In the genomic region with DNA sequence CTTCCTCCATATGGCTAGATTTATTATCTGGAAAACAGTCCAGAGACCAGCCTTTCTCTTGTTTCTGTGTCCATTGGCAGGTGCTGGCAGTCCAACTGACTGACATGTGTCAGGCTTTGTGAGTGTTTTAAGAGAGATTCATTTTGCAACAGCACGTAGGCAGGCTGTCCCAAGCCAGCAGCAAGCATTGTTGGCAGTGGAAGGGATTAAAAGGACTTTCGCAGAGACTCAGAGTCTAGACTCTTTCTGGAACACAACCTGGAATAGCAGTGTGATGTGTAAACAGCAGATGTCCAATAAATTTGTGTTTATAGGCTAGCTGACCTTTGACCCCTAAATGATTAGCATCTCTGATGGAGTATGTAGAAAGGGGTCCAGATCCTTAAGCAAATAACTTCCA, we compare ENCODE assay signal across 1 cellular context.
TF ChIP-seq lines count a peak whose summit lies in the region.

No MANE protein-coding gene starts in this region.

TF ChIP-seq in liver, 16 proteins besides CTCF, POLR2A, EP300 and RAD21 (continued from another document):
- TF ChIP-seq, protein P1, sequence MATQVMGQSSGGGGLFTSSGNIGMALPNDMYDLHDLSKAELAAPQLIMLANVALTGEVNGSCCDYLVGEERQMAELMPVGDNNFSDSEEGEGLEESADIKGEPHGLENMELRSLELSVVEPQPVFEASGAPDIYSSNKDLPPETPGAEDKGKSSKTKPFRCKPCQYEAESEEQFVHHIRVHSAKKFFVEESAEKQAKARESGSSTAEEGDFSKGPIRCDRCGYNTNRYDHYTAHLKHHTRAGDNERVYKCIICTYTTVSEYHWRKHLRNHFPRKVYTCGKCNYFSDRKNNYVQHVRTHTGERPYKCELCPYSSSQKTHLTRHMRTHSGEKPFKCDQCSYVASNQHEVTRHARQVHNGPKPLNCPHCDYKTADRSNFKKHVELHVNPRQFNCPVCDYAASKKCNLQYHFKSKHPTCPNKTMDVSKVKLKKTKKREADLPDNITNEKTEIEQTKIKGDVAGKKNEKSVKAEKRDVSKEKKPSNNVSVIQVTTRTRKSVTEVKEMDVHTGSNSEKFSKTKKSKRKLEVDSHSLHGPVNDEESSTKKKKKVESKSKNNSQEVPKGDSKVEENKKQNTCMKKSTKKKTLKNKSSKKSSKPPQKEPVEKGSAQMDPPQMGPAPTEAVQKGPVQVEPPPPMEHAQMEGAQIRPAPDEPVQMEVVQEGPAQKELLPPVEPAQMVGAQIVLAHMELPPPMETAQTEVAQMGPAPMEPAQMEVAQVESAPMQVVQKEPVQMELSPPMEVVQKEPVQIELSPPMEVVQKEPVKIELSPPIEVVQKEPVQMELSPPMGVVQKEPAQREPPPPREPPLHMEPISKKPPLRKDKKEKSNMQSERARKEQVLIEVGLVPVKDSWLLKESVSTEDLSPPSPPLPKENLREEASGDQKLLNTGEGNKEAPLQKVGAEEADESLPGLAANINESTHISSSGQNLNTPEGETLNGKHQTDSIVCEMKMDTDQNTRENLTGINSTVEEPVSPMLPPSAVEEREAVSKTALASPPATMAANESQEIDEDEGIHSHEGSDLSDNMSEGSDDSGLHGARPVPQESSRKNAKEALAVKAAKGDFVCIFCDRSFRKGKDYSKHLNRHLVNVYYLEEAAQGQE (IDR thresholded peaks at IDR 0.05), result no peak
- TF ChIP-seq FOXA2 (IDR thresholded peaks at IDR 0.05) (peak; percentile 53), RXRA (IDR thresholded peaks at IDR 0.05) (peak; percentile 25 to 47), NR2F2 (IDR thresholded peaks at IDR 0.05) (no peak)
